In genomic region chr22:50246242-50247175, GRCh38 we compare ENCODE assay signal across 9 cellular contexts. TPM values are rescaled to one million over a fixed set of nuclear protein-coding genes. Genes with fewer than 3 reads are reported as not detected.
A peak's percentile ranks its signal among the peaks of the same experiment; 100 is the strongest.
DNase-seq lines count a peak whose midpoint lies in the region; ATAC-seq, FAIRE-seq and TF ChIP-seq lines count a peak whose summit lies in the region.
"Had no signal": no experiment of that assay in that cellular context is flagged by ENCODE, and none has a peak within 500 bp of the region (broad histone marks: within the 10 kb centered on the region; RNA-seq: fewer than 3 reads in every experiment).

No MANE protein-coding gene starts in this region.

- no peak overlapping the region for H2AFZ ChIP-seq in HepG2 (ENCODE audit: low read length)

- peak; percentile 17 for ATAC-seq in HepG2
- no peak for ATAC-seq in right lobe of liver
- no peak for ATAC-seq in T-helper 17 cell

- H3K36me3 ChIP-seq in HepG2 (replicated peaks in 1 of 2; ENCODE audit: control insufficient read depth in 1 of 2, insufficient read depth in 2 of 2, low read length in 2 of 2) (peaks cover 2 to 9% of the 10 kb centered on the region in 2 experiments; a peak in 2 of 5 replicates), right lobe of liver (no peaks in the 10 kb centered on the region), vagina (peaks cover 0 to 10% of the 10 kb centered on the region in 2 donors)

- no peak for FAIRE-seq in HepG2 (lab: Jason Lieb, UNC)

- TF ChIP-seq POLR2A in HepG2 (IDR thresholded peaks at IDR 0.05; ENCODE audit: insufficient read depth in 1 of 2, low read depth in 2 of 2, low read length in 2 of 2) (peak in 1 of 2 experiments; percentile 2; a peak in 1 of 4 replicates), right lobe of liver (IDR thresholded peaks at IDR 0.05) (no peak), vagina (IDR thresholded peaks at IDR 0.05) (no peak)

- CTCF ChIA-PET in HepG2 (lab: Yijun Ruan, JAX; ENCODE audit: low intra/inter-chr PET ratio, low total read pairs): no interaction called here

- peak overlapping the region; percentile 93 for H3K27ac Mint-ChIP-seq in T-helper 17 cell

- H3K4me1 ChIP-seq in HepG2 (ENCODE audit: insufficient read depth, low read length) (peaks cover 42% of the 10 kb centered on the region), right lobe of liver (peaks cover 0 to 47% (median 22%) of the 10 kb centered on the region in 4 donors), vagina (peaks cover 81% of the 10 kb centered on the region)

- no peaks in the 10 kb centered on the region for H3K9me3 ChIP-seq in HepG2 (ENCODE audit: low read length)
- no peaks in the 10 kb centered on the region for H3K9me3 ChIP-seq in right lobe of liver
- H3K9me3 ChIP-seq in T-helper 17 cell (ENCODE audit: control insufficient read depth, low read length, poor library complexity, severe bottlenecking): no peaks in the 10 kb centered on the region
- H3K9me3 ChIP-seq in iPS-18c (ENCODE audit: control insufficient read depth, insufficient read depth, low read length): no peaks in the 10 kb centered on the region
- H3K9me3 ChIP-seq in vagina: no peaks in the 10 kb centered on the region

- peaks cover 2% of the 10 kb centered on the region for H3K36me3 Mint-ChIP-seq in T-helper 17 cell (ENCODE audit: low read depth)

- TF ChIP-seq CTCF in HepG2 (CRISPR knock-in tag; IDR thresholded peaks at IDR 0.05): no peak
- peak in 1 of 4 donors; percentile 5 for TF ChIP-seq CTCF in right lobe of liver (IDR thresholded peaks at IDR 0.05)
- TF ChIP-seq CTCF in vagina (IDR thresholded peaks at IDR 0.05): no peak
- no peak for TF ChIP-seq CTCF in foreskin fibroblast (IDR thresholded peaks at IDR 0.05; ENCODE audit: low read depth, low read length)

- peaks cover 12% of the 10 kb centered on the region for H4K20me1 ChIP-seq in HepG2 (ENCODE audit: insufficient read depth, low read length)

- DNase-seq in HepG2 (ENCODE audit: low spot score) (peak; percentile 39), right lobe of liver (no peak), T-helper 17 cell (no peak), vagina (ENCODE audit: extremely low spot score in 2 of 2) (no peak), foreskin fibroblast (no peak), substantia nigra (lab: John Stamatoyannopoulos, UW) (no peak)
- no peak for DNase-seq in activated CD8-positive, alpha-beta memory T cell treated with anti-CD3 and anti-CD28 coated beads, Interleukin-2, amount 50 U/mL, for 4 hours
- DNase-seq: NCI-H446 treated with DMSO at 0.1 percent for 48 hours had no signal

- H3K27ac ChIP-seq in HepG2 (ENCODE audit: extremely low read length, insufficient read depth, low read length) (no peak overlapping the region), right lobe of liver (no peak overlapping the region), vagina (peak overlapping the region; percentile 85), substantia nigra (ENCODE audit: low read depth, low read length, poor library complexity, severe bottlenecking) (no peak overlapping the region)

- H3K27me3 Mint-ChIP-seq in T-helper 17 cell: no peaks in the 10 kb centered on the region

- H3K4me3 ChIP-seq in HepG2 (replicated peaks in 1 of 3; ENCODE audit: insufficient read depth in 1 of 3, low read depth in 2 of 3, low read length in 3 of 3): peak overlapping the region in 2 of 3 experiments; percentile 89 to 98; a peak in 2 of 6 replicates
- H3K4me3 ChIP-seq in right lobe of liver: no peak overlapping the region
- H3K4me3 ChIP-seq in iPS-18c (ENCODE audit: insufficient read depth, low read depth, low read length): peak overlapping the region; percentile 98; the same call in 1 of the 2 replicates
- no peak overlapping the region for H3K4me3 ChIP-seq in vagina
- no peak overlapping the region for H3K4me3 ChIP-seq in foreskin fibroblast (ENCODE audit: low read depth in 1 of 2, low read length in 2 of 2)

- no peak for TF ChIP-seq RAD21 in HepG2 (CRISPR knock-in tag; IDR thresholded peaks at IDR 0.05)

- H3K27me3 ChIP-seq in HepG2 (ENCODE audit: control insufficient read depth in 1 of 2, insufficient read depth in 2 of 2, low read length in 2 of 2) (no peaks in the 10 kb centered on the region; a peak in 1 of 5 replicates), right lobe of liver (no peaks in the 10 kb centered on the region), vagina (no peaks in the 10 kb centered on the region)

- intact Hi-C loops in HepG2 (cut with micrococcal nuclease; ENCODE audit: unreplicated experiment) (no loop called here), right lobe of liver (cut with DNase I) (loop anchor here in 1 of 2 donors (10.0 kb wide), 1 partner anchor 238 kb away; the partner anchor contains the start of genes ADM2 and MIOX), vagina (cut with DNase I) (no loop called here)

- H3K4me2 ChIP-seq in HepG2 (ENCODE audit: low read depth, low read length): peak overlapping the region; percentile 89

- peaks cover 36% of the 10 kb centered on the region for H3K79me2 ChIP-seq in HepG2 (ENCODE audit: insufficient read depth, low read length)

- in situ Hi-C loops in HepG2 (cut with HindIII; ENCODE audit: extremely low pct_ligation_motif_present, low pct_unique_long_range_greater_than_20kb): no loop called here

- no TSS peak for BruUV-seq in HepG2 (replicated peaks; lab: Mats Ljungman, UMichigan)

- POLR2A ChIA-PET in HepG2 (lab: Yijun Ruan, JAX): interaction anchor here (1.2 kb wide), 1 partner anchor 47 kb away, joined by 3 read pairs; no protein-coding TSS in a partner anchor

- WGBS in HepG2 (ENCODE audit: low lambda C conversion rate): 90% methylated on average over 12 of the region's 20 CpGs
- 50% methylated on average over 7 of the region's 20 CpGs for WGBS in right lobe of liver (ENCODE audit: insufficient coverage, low coverage, low lambda C conversion rate, missing lambda C conversion rate)

- peaks cover 19% of the 10 kb centered on the region for H3K4me1 Mint-ChIP-seq in T-helper 17 cell

- peak overlapping the region; percentile 85 for H3K9ac ChIP-seq in HepG2 (ENCODE audit: insufficient read depth, low read depth, low read length)

- TF ChIP-seq EP300 in HepG2 (IDR thresholded peaks at IDR 0.05; ENCODE audit: low read depth in 2 of 2, low read length in 2 of 2) (no peak), HepG2 (CRISPR knock-in tag; IDR thresholded peaks at IDR 0.05; ENCODE audit: borderline replicate concordance) (no peak)

- H3K4me3 Mint-ChIP-seq in T-helper 17 cell: peak overlapping the region; percentile 61

RNA-seq across cellular contexts. Expression of gene TUBGCP6, which starts 1.7 kb away (rescaled TPM):
- 5.8 and 15.7 TPM in 2 replicates for total RNA-seq in HepG2 (2016; rRNA removed; fragmentation: Illumina TruSeq; extraction: Trizol)
- total RNA-seq in HepG2 (2016; cell fraction: cytosol; rRNA removed; fragmentation: Illumina TruSeq; extraction: Trizol; ENCODE audit: low read depth): 3.8 and 4.4 TPM in 2 replicates
- total RNA-seq in HepG2 (2016; cell fraction: insoluble cytoplasmic fraction; rRNA removed; fragmentation: Illumina TruSeq; extraction: Trizol): 4.6 and 17.4 TPM in 2 replicates
- total RNA-seq in HepG2 (2016; cell fraction: membrane; rRNA removed; fragmentation: Illumina TruSeq; extraction: Trizol): 4.6 and 5.1 TPM in 2 replicates
- total RNA-seq in HepG2 (2016; cell fraction: nucleus; rRNA removed; fragmentation: Illumina TruSeq; extraction: Trizol): 23.1 and 29.5 TPM in 2 replicates
- polyA plus RNA-seq in HepG2 (2011; rRNA removed): 14.6 and 23.7 TPM in 2 replicates
- polyA plus RNA-seq in HepG2 (2011; cell fraction: cytosol; rRNA removed): 2.6 and 4.8 TPM in 2 replicates
- polyA plus RNA-seq in HepG2 (2011; cell fraction: nucleus; rRNA removed): 276 and 340 TPM in 2 replicates
- 13.4 and 15.8 TPM in 2 replicates for polyA plus RNA-seq in HepG2 (2012)
- 0.95 and 1.2 TPM in 2 replicates for polyA plus RNA-seq in HepG2 (2016; cell fraction: cytosol; fragmentation: Illumina TruSeq; extraction: Trizol; ENCODE audit: low read depth)
- polyA plus RNA-seq in HepG2 (2016; cell fraction: insoluble cytoplasmic fraction; fragmentation: Illumina TruSeq; extraction: Trizol; ENCODE audit: low read depth): 3.6 and 4.4 TPM in 2 replicates
- 0.86 and 2.1 TPM in 2 replicates for polyA plus RNA-seq in HepG2 (2016; cell fraction: membrane; fragmentation: Illumina TruSeq; extraction: Trizol; ENCODE audit: low read depth)
- 62.8 and 72.9 TPM in 2 replicates for polyA plus RNA-seq in HepG2 (2016; cell fraction: nucleus; fragmentation: Illumina TruSeq; extraction: Trizol; ENCODE audit: insufficient read depth, low read depth)
- 11.6 and 16.8 TPM in 2 replicates for polyA minus RNA-seq in HepG2 (2011; rRNA and poly(A)+ RNA removed; ENCODE audit: low replicate concordance)
- 2.7 and 4.0 TPM in 2 replicates for polyA minus RNA-seq in HepG2 (2011; cell fraction: cytosol; rRNA and poly(A)+ RNA removed)
- polyA minus RNA-seq in HepG2 (2011; cell fraction: nucleus; rRNA and poly(A)+ RNA removed): 32.9 and 40.9 TPM in 2 replicates
- total RNA-seq in right lobe of liver: 10 to 100 TPM; 10.4 to 22.6 (median 14.6) TPM
- 100 to 1,000 TPM; 110 to 122 TPM for total RNA-seq in T-helper 17 cell
- 45.4 TPM for total RNA-seq in vagina

RNA-seq across cellular contexts. Expression of gene HDAC10, which starts 4.6 kb away (rescaled TPM):
- total RNA-seq in HepG2 (2016; rRNA removed; fragmentation: Illumina TruSeq; extraction: Trizol) (4.0 and 13.9 TPM in 2 replicates), right lobe of liver (10 to 100 TPM; 19.6 to 30.5 (median 23.0) TPM), T-helper 17 cell (100 to 1,000 TPM in 1 of 2 donors, 10 to 100 TPM in 1; 95.5 to 105 TPM), vagina (29.2 TPM)
- total RNA-seq in HepG2 (2016; cell fraction: cytosol; rRNA removed; fragmentation: Illumina TruSeq; extraction: Trizol; ENCODE audit: low read depth): 7.1 and 8.7 TPM in 2 replicates
- total RNA-seq in HepG2 (2016; cell fraction: insoluble cytoplasmic fraction; rRNA removed; fragmentation: Illumina TruSeq; extraction: Trizol): 4.1 and 13.9 TPM in 2 replicates
- 4.4 and 4.6 TPM in 2 replicates for total RNA-seq in HepG2 (2016; cell fraction: membrane; rRNA removed; fragmentation: Illumina TruSeq; extraction: Trizol)
- 23.1 and 23.7 TPM in 2 replicates for total RNA-seq in HepG2 (2016; cell fraction: nucleus; rRNA removed; fragmentation: Illumina TruSeq; extraction: Trizol)
- polyA plus RNA-seq in HepG2 (2011; rRNA removed): 14.9 and 19.7 TPM in 2 replicates
- 1.8 and 3.9 TPM in 2 replicates for polyA plus RNA-seq in HepG2 (2011; cell fraction: cytosol; rRNA removed)
- 257 and 366 TPM in 2 replicates for polyA plus RNA-seq in HepG2 (2011; cell fraction: nucleus; rRNA removed)
- 15.0 and 23.8 TPM in 2 replicates for polyA plus RNA-seq in HepG2 (2012)
- 0.86 TPM in 2 replicates for polyA plus RNA-seq in HepG2 (2016; cell fraction: cytosol; fragmentation: Illumina TruSeq; extraction: Trizol; ENCODE audit: low read depth)
- polyA plus RNA-seq in HepG2 (2016; cell fraction: insoluble cytoplasmic fraction; fragmentation: Illumina TruSeq; extraction: Trizol; ENCODE audit: low read depth): 3.2 and 5.7 TPM in 2 replicates
- polyA plus RNA-seq in HepG2 (2016; cell fraction: membrane; fragmentation: Illumina TruSeq; extraction: Trizol; ENCODE audit: low read depth): 2.1 TPM in 2 replicates
- polyA plus RNA-seq in HepG2 (2016; cell fraction: nucleus; fragmentation: Illumina TruSeq; extraction: Trizol; ENCODE audit: insufficient read depth, low read depth): 72.4 and 82.8 TPM in 2 replicates
- polyA minus RNA-seq in HepG2 (2011; rRNA and poly(A)+ RNA removed; ENCODE audit: low replicate concordance): 7.7 and 20.9 TPM in 2 replicates
- polyA minus RNA-seq in HepG2 (2011; cell fraction: cytosol; rRNA and poly(A)+ RNA removed): 3.9 and 4.2 TPM in 2 replicates
- 34.9 and 37.9 TPM in 2 replicates for polyA minus RNA-seq in HepG2 (2011; cell fraction: nucleus; rRNA and poly(A)+ RNA removed)

RNA-seq across cellular contexts. Expression of gene MAPK12, which starts 15.0 kb away (rescaled TPM):
- total RNA-seq in HepG2 (2016; rRNA removed; fragmentation: Illumina TruSeq; extraction: Trizol) (15.0 and 23.3 TPM in 2 replicates), right lobe of liver (1 to 10 TPM; 2.1 to 7.6 (median 3.6) TPM), T-helper 17 cell (1 to 10 TPM; 1.7 to 1.9 TPM), vagina (15.0 TPM)
- 25.0 and 26.8 TPM in 2 replicates for total RNA-seq in HepG2 (2016; cell fraction: cytosol; rRNA removed; fragmentation: Illumina TruSeq; extraction: Trizol; ENCODE audit: low read depth)
- 15.4 and 25.6 TPM in 2 replicates for total RNA-seq in HepG2 (2016; cell fraction: insoluble cytoplasmic fraction; rRNA removed; fragmentation: Illumina TruSeq; extraction: Trizol)
- total RNA-seq in HepG2 (2016; cell fraction: membrane; rRNA removed; fragmentation: Illumina TruSeq; extraction: Trizol): 43.0 and 45.2 TPM in 2 replicates
- total RNA-seq in HepG2 (2016; cell fraction: nucleus; rRNA removed; fragmentation: Illumina TruSeq; extraction: Trizol): 20.3 and 23.6 TPM in 2 replicates
- 22.2 and 22.8 TPM in 2 replicates for polyA plus RNA-seq in HepG2 (2011; rRNA removed)
- 12.9 and 20.7 TPM in 2 replicates for polyA plus RNA-seq in HepG2 (2011; cell fraction: cytosol; rRNA removed)
- 115 and 151 TPM in 2 replicates for polyA plus RNA-seq in HepG2 (2011; cell fraction: nucleus; rRNA removed)
- polyA plus RNA-seq in HepG2 (2012): 6.9 and 10.9 TPM in 2 replicates
- 27.8 and 28.1 TPM in 2 replicates for polyA plus RNA-seq in HepG2 (2016; cell fraction: cytosol; fragmentation: Illumina TruSeq; extraction: Trizol; ENCODE audit: low read depth)
- 14.6 and 16.4 TPM in 2 replicates for polyA plus RNA-seq in HepG2 (2016; cell fraction: insoluble cytoplasmic fraction; fragmentation: Illumina TruSeq; extraction: Trizol; ENCODE audit: low read depth)
- 37.0 and 38.8 TPM in 2 replicates for polyA plus RNA-seq in HepG2 (2016; cell fraction: membrane; fragmentation: Illumina TruSeq; extraction: Trizol; ENCODE audit: low read depth)
- 56.9 and 60.1 TPM in 2 replicates for polyA plus RNA-seq in HepG2 (2016; cell fraction: nucleus; fragmentation: Illumina TruSeq; extraction: Trizol; ENCODE audit: insufficient read depth, low read depth)
- polyA minus RNA-seq in HepG2 (2011; rRNA and poly(A)+ RNA removed; ENCODE audit: low replicate concordance): 16.5 and 18.7 TPM in 2 replicates
- 5.1 and 9.2 TPM in 2 replicates for polyA minus RNA-seq in HepG2 (2011; cell fraction: cytosol; rRNA and poly(A)+ RNA removed)
- polyA minus RNA-seq in HepG2 (2011; cell fraction: nucleus; rRNA and poly(A)+ RNA removed): 25.6 and 25.8 TPM in 2 replicates

RNA-seq across cellular contexts. Expression of gene MAPK11, which starts 23.7 kb away (rescaled TPM):
- total RNA-seq in HepG2 (2016; rRNA removed; fragmentation: Illumina TruSeq; extraction: Trizol) (0.15 TPM in 1 of 2 replicates, not detected in the other), right lobe of liver (1 to 10 TPM; 1.7 to 6.4 (median 2.5) TPM), T-helper 17 cell (10 to 100 TPM; 13.2 to 14.4 TPM), vagina (7.4 TPM)
- not detected in 2 replicates for total RNA-seq in HepG2 (2016; cell fraction: cytosol; rRNA removed; fragmentation: Illumina TruSeq; extraction: Trizol; ENCODE audit: low read depth)
- total RNA-seq in HepG2 (2016; cell fraction: insoluble cytoplasmic fraction; rRNA removed; fragmentation: Illumina TruSeq; extraction: Trizol): 0.12 and 0.15 TPM in 2 replicates
- total RNA-seq in HepG2 (2016; cell fraction: membrane; rRNA removed; fragmentation: Illumina TruSeq; extraction: Trizol): 0.10 and 0.19 TPM in 2 replicates
- total RNA-seq in HepG2 (2016; cell fraction: nucleus; rRNA removed; fragmentation: Illumina TruSeq; extraction: Trizol): 0.28 TPM in 1 of 2 replicates, not detected in the other
- 0.17 and 0.46 TPM in 2 replicates for polyA plus RNA-seq in HepG2 (2011; rRNA removed)
- polyA plus RNA-seq in HepG2 (2011; cell fraction: cytosol; rRNA removed): 0.13 and 0.19 TPM in 2 replicates
- polyA plus RNA-seq in HepG2 (2011; cell fraction: nucleus; rRNA removed): 1.9 TPM in 2 replicates
- polyA plus RNA-seq in HepG2 (2012): 0.21 TPM in 1 of 2 replicates, not detected in the other
- polyA plus RNA-seq in HepG2 (2016; cell fraction: cytosol; fragmentation: Illumina TruSeq; extraction: Trizol; ENCODE audit: low read depth): 0.05 and 0.07 TPM in 2 replicates
- polyA plus RNA-seq in HepG2 (2016; cell fraction: insoluble cytoplasmic fraction; fragmentation: Illumina TruSeq; extraction: Trizol; ENCODE audit: low read depth): 0.19 and 0.24 TPM in 2 replicates
- 0.13 TPM in 1 of 2 replicates, not detected in the other for polyA plus RNA-seq in HepG2 (2016; cell fraction: membrane; fragmentation: Illumina TruSeq; extraction: Trizol; ENCODE audit: low read depth)
- 0.25 and 0.37 TPM in 2 replicates for polyA plus RNA-seq in HepG2 (2016; cell fraction: nucleus; fragmentation: Illumina TruSeq; extraction: Trizol; ENCODE audit: insufficient read depth, low read depth)
- polyA minus RNA-seq in HepG2 (2011; rRNA and poly(A)+ RNA removed; ENCODE audit: low replicate concordance): 0.58 and 0.94 TPM in 2 replicates
- polyA minus RNA-seq in HepG2 (2011; cell fraction: cytosol; rRNA and poly(A)+ RNA removed): not detected in 2 replicates
- 0.13 TPM in 1 of 2 replicates, not detected in the other for polyA minus RNA-seq in HepG2 (2011; cell fraction: nucleus; rRNA and poly(A)+ RNA removed)

RNA-seq across cellular contexts. Expression of gene SELENOO, which starts 45.7 kb away (rescaled TPM):
- total RNA-seq in HepG2 (2016; rRNA removed; fragmentation: Illumina TruSeq; extraction: Trizol): 12.5 and 19.0 TPM in 2 replicates
- 2.8 and 3.8 TPM in 2 replicates for total RNA-seq in HepG2 (2016; cell fraction: cytosol; rRNA removed; fragmentation: Illumina TruSeq; extraction: Trizol; ENCODE audit: low read depth)
- 9.4 and 19.8 TPM in 2 replicates for total RNA-seq in HepG2 (2016; cell fraction: insoluble cytoplasmic fraction; rRNA removed; fragmentation: Illumina TruSeq; extraction: Trizol)
- total RNA-seq in HepG2 (2016; cell fraction: membrane; rRNA removed; fragmentation: Illumina TruSeq; extraction: Trizol): 6.0 and 7.6 TPM in 2 replicates
- 18.8 and 19.9 TPM in 2 replicates for total RNA-seq in HepG2 (2016; cell fraction: nucleus; rRNA removed; fragmentation: Illumina TruSeq; extraction: Trizol)
- polyA plus RNA-seq in HepG2 (2011; rRNA removed): 14.4 and 18.7 TPM in 2 replicates
- polyA plus RNA-seq in HepG2 (2011; cell fraction: cytosol; rRNA removed): 10.0 and 18.1 TPM in 2 replicates
- 88.6 and 104 TPM in 2 replicates for polyA plus RNA-seq in HepG2 (2011; cell fraction: nucleus; rRNA removed)
- 10.9 and 17.7 TPM in 2 replicates for polyA plus RNA-seq in HepG2 (2012)
- polyA plus RNA-seq in HepG2 (2016; cell fraction: cytosol; fragmentation: Illumina TruSeq; extraction: Trizol; ENCODE audit: low read depth): 3.5 and 4.0 TPM in 2 replicates
- 9.5 and 12.3 TPM in 2 replicates for polyA plus RNA-seq in HepG2 (2016; cell fraction: insoluble cytoplasmic fraction; fragmentation: Illumina TruSeq; extraction: Trizol; ENCODE audit: low read depth)
- polyA plus RNA-seq in HepG2 (2016; cell fraction: membrane; fragmentation: Illumina TruSeq; extraction: Trizol; ENCODE audit: low read depth): 4.9 and 5.3 TPM in 2 replicates
- polyA plus RNA-seq in HepG2 (2016; cell fraction: nucleus; fragmentation: Illumina TruSeq; extraction: Trizol; ENCODE audit: insufficient read depth, low read depth): 54.2 and 57.7 TPM in 2 replicates
- 9.7 and 16.7 TPM in 2 replicates for polyA minus RNA-seq in HepG2 (2011; rRNA and poly(A)+ RNA removed; ENCODE audit: low replicate concordance)
- 6.4 and 6.9 TPM in 2 replicates for polyA minus RNA-seq in HepG2 (2011; cell fraction: cytosol; rRNA and poly(A)+ RNA removed)
- polyA minus RNA-seq in HepG2 (2011; cell fraction: nucleus; rRNA and poly(A)+ RNA removed): 7.5 and 7.7 TPM in 2 replicates
- total RNA-seq in right lobe of liver: 10 to 100 TPM; 51.1 to 67.8 (median 59.2) TPM
- total RNA-seq in T-helper 17 cell: 10 to 100 TPM; 27.4 to 29.5 TPM
- 39.0 TPM for total RNA-seq in vagina

Comparison
In these comparisons a context has a peak if more than half of its experiments do, and no peak if none do; other contexts are left out.
1. H3K4me3 ChIP-seq: peak in HepG2 (2 of 3) and iPS-18c (single experiment); none in right lobe of liver (0 of 3), vagina (0 of 2) and foreskin fibroblast (0 of 2).